24 cellular contexts compared by ENCODE assay signal in the genomic region with DNA sequence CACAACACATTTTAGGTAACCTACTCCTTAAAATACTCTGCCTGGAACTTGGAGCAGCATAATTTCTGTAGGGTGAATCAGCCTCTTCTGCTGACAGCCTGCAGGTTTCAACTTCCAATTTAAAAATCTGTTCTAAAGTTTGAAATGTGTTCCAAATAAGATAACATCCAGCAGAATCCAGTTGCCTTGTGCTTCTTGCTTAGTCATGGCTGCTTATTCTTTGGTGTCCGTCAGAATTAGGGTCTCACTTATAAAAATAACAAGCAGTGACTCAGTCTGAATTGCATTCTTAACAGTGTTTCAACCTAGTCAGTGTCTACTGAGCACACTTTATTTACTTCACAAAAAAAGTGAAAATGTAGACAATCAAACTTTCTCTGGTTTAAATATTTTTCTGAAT. TPM values are rescaled to one million over a fixed set of nuclear protein-coding genes. Genes with fewer than 3 reads are reported as not detected.
DNase-seq lines count a peak whose midpoint lies in the region; ATAC-seq, FAIRE-seq and TF ChIP-seq lines count a peak whose summit lies in the region.
"Had no signal": no experiment of that assay in that cellular context is flagged by ENCODE, and none has a peak within 500 bp of the region (broad histone marks: within the 10 kb centered on the region; RNA-seq: fewer than 3 reads in every experiment).

No MANE protein-coding gene starts in this region.

- ATAC-seq in CD4-positive, alpha-beta T cell (ENCODE audit: poor library complexity): no peak
- ATAC-seq: activated CD4-positive, alpha-beta T cell treated with anti-CD3 and anti-CD28 coated beads for 36 hours; heart left ventricle; stimulated activated naive B cell treated with anti-CD40 and anti-IgM and Interleukin-4, amounts not matched to agents 10 μg/mL and 1 μg/mL and 100 μg/mL, for 72 hours; upper lobe of right lung had no signal

- H3K36me3 ChIP-seq in adipocyte (ENCODE audit: control insufficient read depth, insufficient read depth, low read length, severe bottlenecking): no peaks in the 10 kb centered on the region
- H3K36me3 ChIP-seq: heart left ventricle, SJSA1, spleen, upper lobe of right lung had no signal

- no peak for TF ChIP-seq POLR2A in GM12891 (IDR thresholded peaks at IDR 0.05; ENCODE audit: low read depth, low read length)

- H3K27me3 Mint-ChIP-seq in osteocyte (ENCODE audit: unreplicated experiment): no peaks in the 10 kb centered on the region
- H3K27me3 Mint-ChIP-seq in CD4-positive, alpha-beta T cell: peaks cover 68% of the 10 kb centered on the region

- peaks cover 58% of the 10 kb centered on the region for H3K36me3 Mint-ChIP-seq in osteocyte (ENCODE audit: unreplicated experiment)
- H3K36me3 Mint-ChIP-seq in CD4-positive, alpha-beta T cell (ENCODE audit: low read depth): no peaks in the 10 kb centered on the region
- H3K36me3 Mint-ChIP-seq: stimulated activated naive B cell treated with anti-CD40 and anti-IgM and Interleukin-4, amounts not matched to agents 10 μg/mL and 1 μg/mL and 100 μg/mL, for 72 hours had no signal

- H3K9me3 Mint-ChIP-seq in osteocyte (ENCODE audit: unreplicated experiment): no peaks in the 10 kb centered on the region
- H3K9me3 Mint-ChIP-seq in CD4-positive, alpha-beta T cell: peaks cover 2% of the 10 kb centered on the region
- H3K9me3 Mint-ChIP-seq: activated T-cell treated with anti-CD3 and anti-CD28 coated beads, Interleukin-2, amount 50 U/mL, for 24 hours; stimulated activated naive B cell treated with anti-CD40 and anti-IgM and Interleukin-4, amounts not matched to agents 10 μg/mL and 1 μg/mL and 100 μg/mL, for 72 hours had no signal

- CTCF ChIA-PET in CD4-positive, alpha-beta T cell (lab: Charles Lee): interaction anchor here (1.3 kb wide), 1 partner anchor 9 kb away, joined by 3 read pairs; no protein-coding TSS in a partner anchor

- DNase-seq in Caki2 (ENCODE audit: low read depth) (peak; percentile 47), adipocyte (ENCODE audit: low read depth) (peak; percentile 70), fibroblast of peridontal ligament (ENCODE audit: extremely low read depth) (peak; percentile 58), osteocyte (ENCODE audit: extremely low spot score, unreplicated experiment) (no peak), NCI-H2171 treated with DMSO at 0.1 percent for 48 hours (lab: John Stamatoyannopoulos, UW) (no peak), activated gamma-delta T cell treated with Interleukin-2 at 50 U/mL for 16 hours (no peak), GM12891 (ENCODE audit: insufficient read length, low spot score) (no peak)
- no peak for DNase-seq in CD4-positive, alpha-beta T cell
- DNase-seq: activated CD4-positive, alpha-beta T cell treated with anti-CD3 and anti-CD28 coated beads for 36 hours; activated T-cell treated with anti-CD3 and anti-CD28 coated beads, Interleukin-2, amount 50 U/mL, for 24 hours; AML-193; DMS 273 treated with DMSO at 0.1 percent for 48 hours; heart left ventricle; Kasumi-1; kidney; NCI-H1436 treated with DMSO at 0.1 percent for 48 hours; posterior cingulate gyrus; spleen; stimulated activated naive B cell treated with anti-CD40 and anti-IgM and Interleukin-4, amounts not matched to agents 10 μg/mL and 1 μg/mL and 100 μg/mL, for 72 hours; T-helper 9 cell; upper lobe of right lung had no signal

- H3K27ac Mint-ChIP-seq in osteocyte (ENCODE audit: unreplicated experiment): peak overlapping the region; percentile 95
- H3K27ac Mint-ChIP-seq in CD4-positive, alpha-beta T cell: no peak overlapping the region
- H3K27ac Mint-ChIP-seq: activated CD4-positive, alpha-beta T cell treated with anti-CD3 and anti-CD28 coated beads for 36 hours; activated naive CD8-positive, alpha-beta T cell; activated T-cell treated with anti-CD3 and anti-CD28 coated beads, Interleukin-2, amount 50 U/mL, for 24 hours; stimulated activated naive B cell treated with anti-CD40 and anti-IgM and Interleukin-4, amounts not matched to agents 10 μg/mL and 1 μg/mL and 100 μg/mL, for 72 hours had no signal

- no peak overlapping the region for H3K4me3 ChIP-seq in adipocyte (ENCODE audit: low read length)
- H3K4me3 ChIP-seq: SJSA1, spleen, upper lobe of right lung had no signal

- TF ChIP-seq CTCF in osteocyte (IDR thresholded peaks at IDR 0.05): no peak
- no peak for TF ChIP-seq CTCF in CD4-positive, alpha-beta T cell (IDR thresholded peaks at IDR 0.05)

- peak overlapping the region; percentile 93 for H3K4me3 Mint-ChIP-seq in osteocyte (ENCODE audit: unreplicated experiment)
- H3K4me3 Mint-ChIP-seq in CD4-positive, alpha-beta T cell: no peak overlapping the region
- H3K4me3 Mint-ChIP-seq: activated CD4-positive, alpha-beta T cell treated with anti-CD3 and anti-CD28 coated beads for 36 hours; activated naive CD8-positive, alpha-beta T cell; activated T-cell treated with anti-CD3 and anti-CD28 coated beads, Interleukin-2, amount 50 U/mL, for 24 hours; stimulated activated naive B cell treated with anti-CD40 and anti-IgM and Interleukin-4, amounts not matched to agents 10 μg/mL and 1 μg/mL and 100 μg/mL, for 72 hours had no signal

- no peak overlapping the region for H3K9ac ChIP-seq in adipocyte (ENCODE audit: low read length)

- H3K27ac ChIP-seq in CD4-positive, alpha-beta T cell (ENCODE audit: low read depth, low read length): no peak overlapping the region
- H3K27ac ChIP-seq: epithelial cell of prostate, heart left ventricle, SJSA1, spleen, upper lobe of right lung had no signal

- peaks cover 42% of the 10 kb centered on the region for H3K27me3 ChIP-seq in adipocyte (replicated peaks; ENCODE audit: control insufficient read depth, insufficient read depth, low read length)
- peaks cover 44% of the 10 kb centered on the region for H3K27me3 ChIP-seq in CD4-positive, alpha-beta T cell (ENCODE audit: control insufficient read depth, insufficient read depth, low read length)
- H3K27me3 ChIP-seq: SJSA1 had no signal

- no peaks in the 10 kb centered on the region for H3K9me3 ChIP-seq in adipocyte (ENCODE audit: control insufficient read depth, low read length)
- no peaks in the 10 kb centered on the region for H3K9me3 ChIP-seq in CD4-positive, alpha-beta T cell (ENCODE audit: control insufficient read depth, low read length)
- H3K9me3 ChIP-seq: heart left ventricle, SJSA1, spleen, upper lobe of right lung had no signal

- FAIRE-seq in GM12891 (lab: Jason Lieb, UNC): no peak
- FAIRE-seq: kidney had no signal

- H3K4me1 Mint-ChIP-seq in osteocyte (ENCODE audit: unreplicated experiment): peaks cover 60% of the 10 kb centered on the region
- peaks cover 5% of the 10 kb centered on the region for H3K4me1 Mint-ChIP-seq in CD4-positive, alpha-beta T cell (ENCODE audit: low read depth)

- POLR2A ChIA-PET in CD4-positive, alpha-beta T cell (lab: Charles Lee): no interaction called here

- intact Hi-C loops in CD4-positive, alpha-beta T cell (cut with DNase I, micrococcal nuclease): no loop called here

- peaks cover 5% of the 10 kb centered on the region for H3K4me1 ChIP-seq in adipocyte (ENCODE audit: control insufficient read depth, insufficient read depth, low read length)
- H3K4me1 ChIP-seq: SJSA1, upper lobe of right lung had no signal

- in situ Hi-C loops in Caki2 (cut with HindIII; ENCODE audit: low pct_unique_long_range_greater_than_20kb, low sequenced_read_pairs): no loop called here

TF ChIP-seq in GM12891, 5 proteins besides CTCF, POLR2A, EP300 and RAD21:
- no peak for TF ChIP-seq SPI1 (IDR thresholded peaks at IDR 0.05; ENCODE audit: low read depth, low read length)
- TF ChIP-seq POU2F2 (IDR thresholded peaks at IDR 0.05; ENCODE audit: low read depth, low read length): no peak
- no peak for TF ChIP-seq PAX5 (IDR thresholded peaks at IDR 0.05; ENCODE audit: insufficient read depth, low read length, severe bottlenecking)
- no peak for TF ChIP-seq TAF1 (IDR thresholded peaks at IDR 0.05; ENCODE audit: low read depth, low read length)

RNA-seq across cellular contexts. Expression of gene CDH6, which starts 3.7 kb away (rescaled TPM):
- total RNA-seq in Caki2 (2014; rRNA removed; shearing (Covaris generic); ENCODE audit: low replicate concordance): 76.6 and 83.8 TPM in 2 replicates
- total RNA-seq in osteocyte: 791 and 792 TPM in 2 replicates
- not detected for polyA plus RNA-seq in GM12891 (2012; ENCODE audit: low read depth, missing spikeins)
- total RNA-seq in CD4-positive, alpha-beta T cell: not detected
- total RNA-seq: activated CD4-positive, alpha-beta T cell treated with anti-CD3 and anti-CD28 coated beads for 36 hours had no signal

Comparison
In these comparisons a context has a peak if more than half of its experiments do, and no peak if none do; other contexts are left out.
1. DNase-seq: peak in Caki2 (single experiment), adipocyte (single experiment) and fibroblast of peridontal ligament (single experiment); none in osteocyte (single experiment), NCI-H2171 treated with DMSO at 0.1 percent for 48 hours (single experiment), activated gamma-delta T cell treated with Interleukin-2 at 50 U/mL for 16 hours (single experiment), GM12891 (single experiment) and CD4-positive, alpha-beta T cell (0 of 10).
2. RNA of gene CDH6, which starts 3.7 kb away (total RNA-seq): 791 to 792 TPM in osteocyte and 76.6 to 83.8 TPM in Caki2; not detected in CD4-positive, alpha-beta T cell; every median in the first group is over 10 times any median in the second.